In genomic region chr3:63961891-63962290, GRCh38 we compare ENCODE assay signal across 1 cellular context.
TF ChIP-seq lines count a peak whose summit lies in the region.

No MANE protein-coding gene starts in this region.

TF ChIP-seq in K562, 482 proteins besides CTCF, POLR2A, EP300 and RAD21 (continued from another document):
- TF ChIP-seq CBX1 (IDR thresholded peaks at IDR 0.05; ENCODE audit: low read depth), result no peak
- no peak for TF ChIP-seq ZNF551 (CRISPR knock-in tag; IDR thresholded peaks at IDR 0.05)
- TF ChIP-seq E2F5 (CRISPR knock-in tag; IDR thresholded peaks at IDR 0.05), result no peak
- no peak for TF ChIP-seq ZBED1 (IDR thresholded peaks at IDR 0.05)
- peak; percentile 37; the same call in 1 of the 2 replicates for TF ChIP-seq C11orf30 (IDR thresholded peaks at IDR 0.05; ENCODE audit: low read depth)
- TF ChIP-seq ZSCAN29 (IDR thresholded peaks at IDR 0.05), result no peak
- TF ChIP-seq VEZF1 (CRISPR knock-in tag; IDR thresholded peaks at IDR 0.05), result no peak
- TF ChIP-seq NEUROD1 (IDR thresholded peaks at IDR 0.05; ENCODE audit: borderline replicate concordance, low read depth, low read length, partially characterized antibody), result no peak
- TF ChIP-seq NCOA2 (IDR thresholded peaks at IDR 0.05; ENCODE audit: partially characterized antibody in 2 of 2), result no peak
TF ChIP-seq in K562: peak in this region for 3.
